Comparison of ENCODE assay signal across 10 cellular contexts in the genomic region with DNA sequence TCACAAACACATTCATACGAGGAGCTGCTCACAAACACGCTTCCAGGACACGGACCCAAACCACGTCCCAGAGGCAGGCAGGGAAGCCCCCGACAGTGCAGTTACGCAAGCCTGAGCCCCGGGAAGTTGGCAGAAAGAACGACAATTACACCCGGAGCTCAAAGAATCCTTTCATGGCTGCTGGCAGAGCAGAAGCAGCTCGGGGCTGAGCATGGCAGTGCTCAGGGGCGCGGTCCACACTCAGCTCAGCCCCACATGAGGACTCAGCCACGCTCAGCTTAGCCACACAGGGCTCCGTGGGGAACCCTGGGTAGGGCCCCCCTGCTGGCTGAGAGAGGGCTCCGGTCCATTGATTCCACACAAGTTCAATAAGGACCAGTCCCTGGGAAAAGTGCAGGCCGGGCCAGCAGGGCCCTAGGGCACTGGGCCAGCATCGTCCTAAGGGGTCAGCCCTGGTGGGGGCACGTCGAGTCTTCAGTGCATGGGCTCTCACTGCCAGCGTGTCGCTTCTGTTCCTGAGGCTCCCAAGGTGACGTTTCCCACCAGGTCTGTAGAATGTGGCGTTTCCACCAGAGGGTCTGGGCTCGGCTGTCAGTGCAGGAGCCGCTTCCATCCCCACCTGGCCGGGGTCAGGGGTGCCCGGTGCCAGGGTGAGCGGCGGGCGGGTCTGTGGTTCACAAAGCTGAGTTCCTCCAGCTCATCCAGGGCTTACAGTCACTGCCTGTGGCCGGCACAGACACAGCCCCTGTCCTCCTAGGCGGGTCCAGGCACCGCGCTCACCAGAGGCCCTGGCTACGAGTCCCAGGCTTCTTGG. TPM values are rescaled to one million over a fixed set of nuclear protein-coding genes. Genes with fewer than 3 reads are reported as not detected.
A peak's percentile ranks its signal among the peaks of the same experiment; 100 is the strongest.
DNase-seq lines count a peak whose midpoint lies in the region; ATAC-seq, FAIRE-seq and TF ChIP-seq lines count a peak whose summit lies in the region.
"Had no signal": no experiment of that assay in that cellular context is flagged by ENCODE, and none has a peak within 500 bp of the region (broad histone marks: within the 10 kb centered on the region; RNA-seq: fewer than 3 reads in every experiment).

No MANE protein-coding gene starts in this region.

- H2AFZ ChIP-seq in GM23248 (no peak overlapping the region), mammary epithelial cell (ENCODE audit: low read depth, low read length) (no peak overlapping the region), HepG2 (ENCODE audit: low read length) (no peak overlapping the region), Karpas-422 (ENCODE audit: low read length) (no peak overlapping the region)

- CTCF ChIA-PET in mammary epithelial cell (lab: Charles Lee; ENCODE audit: low non-redundant PET): no interaction called here
- CTCF ChIA-PET in HepG2 (lab: Yijun Ruan, JAX; ENCODE audit: low intra/inter-chr PET ratio, low total read pairs): no interaction called here

- POLR2A ChIA-PET in HepG2 (lab: Yijun Ruan, JAX): no interaction called here

- no peak for TF ChIP-seq POLR2A in HepG2 (IDR thresholded peaks at IDR 0.05; ENCODE audit: insufficient read depth in 1 of 2, low read depth in 2 of 2, low read length in 2 of 2)

- intact Hi-C loops in mammary epithelial cell (cut with micrococcal nuclease): loop anchor here (1.0 kb wide), 1 partner anchor 9 kb away; no protein-coding TSS in a partner anchor
- intact Hi-C loops in HepG2 (cut with micrococcal nuclease; ENCODE audit: unreplicated experiment): no loop called here

- H3K4me1 ChIP-seq in GM23248 (ENCODE audit: insufficient read depth): peaks cover 37% of the 10 kb centered on the region
- peaks cover 49% of the 10 kb centered on the region for H3K4me1 ChIP-seq in mammary epithelial cell (ENCODE audit: insufficient read depth, low read length)
- peaks cover 40% of the 10 kb centered on the region for H3K4me1 ChIP-seq in HepG2 (ENCODE audit: insufficient read depth, low read length)
- H3K4me1 ChIP-seq in small intestine (ENCODE audit: control insufficient read depth in 2 of 2, insufficient read depth in 1 of 2, low read depth in 1 of 2, low read length in 1 of 2): peaks cover 4 to 11% of the 10 kb centered on the region in 2 donors
- H3K4me1 ChIP-seq in Karpas-422 (ENCODE audit: low read length): no peaks in the 10 kb centered on the region

- H3K9me2 ChIP-seq in GM23248 (ENCODE audit: insufficient read depth): no peaks in the 10 kb centered on the region
- H3K9me2 ChIP-seq in Karpas-422 (replicated peaks; ENCODE audit: insufficient read depth, low read length): no peaks in the 10 kb centered on the region

- ATAC-seq in HepG2 (no peak), HG03097 (IDR thresholded peaks at IDR 0.05; ENCODE audit: low FRiP score, unreplicated experiment) (no peak)

- 76 to 82% methylated on average over 35 of the region's 35 CpGs for WGBS in GM23248 (ENCODE audit: low coverage in 1 of 2, low lambda C conversion rate in 2 of 2, missing lambda C conversion rate in 2 of 2), 2 experiments
- 41% methylated on average over 13 of the region's 35 CpGs for WGBS in mammary epithelial cell (ENCODE audit: low coverage, missing lambda C conversion rate)
- WGBS in HepG2 (ENCODE audit: low lambda C conversion rate): 44% methylated on average over 15 of the region's 35 CpGs
- WGBS in small intestine, 3 donors: 53 to 75% (median 59%) methylated on average over 33 to 35 of the region's 35 CpGs

- TF ChIP-seq EP300 in HepG2 (IDR thresholded peaks at IDR 0.05; ENCODE audit: low read depth in 2 of 2, low read length in 2 of 2): no peak
- no peak for TF ChIP-seq EP300 in HepG2 (CRISPR knock-in tag; IDR thresholded peaks at IDR 0.05; ENCODE audit: borderline replicate concordance)

- H3K4me2 ChIP-seq in GM23248 (ENCODE audit: unreplicated experiment) (no peak overlapping the region), mammary epithelial cell (ENCODE audit: insufficient read depth, low read depth, low read length) (peak overlapping the region; percentile 79), HepG2 (ENCODE audit: low read depth, low read length) (no peak overlapping the region), Karpas-422 (ENCODE audit: low read depth, low read length, poor library complexity, severe bottlenecking) (no peak overlapping the region)

- H3K9ac ChIP-seq in GM23248: no peak overlapping the region
- no peak overlapping the region for H3K9ac ChIP-seq in mammary epithelial cell (ENCODE audit: insufficient read depth, low read length)
- H3K9ac ChIP-seq in HepG2 (ENCODE audit: insufficient read depth, low read depth, low read length): no peak overlapping the region
- H3K9ac ChIP-seq in Karpas-422 (ENCODE audit: low read length): no peak overlapping the region

- H3K27ac ChIP-seq in GM23248 (peak overlapping the region; percentile 22), mammary epithelial cell (ENCODE audit: insufficient read depth, low read depth, low read length) (no peak overlapping the region), HepG2 (ENCODE audit: extremely low read length, insufficient read depth, low read length) (no peak overlapping the region), small intestine (ENCODE audit: low read depth in 1 of 2, low read length in 1 of 2) (peak overlapping the region; percentile 22 to 78), Karpas-422 (ENCODE audit: low read length) (no peak overlapping the region)

- DNase-seq in GM23248: no peak
- no peak for DNase-seq in mammary epithelial cell
- no peak for DNase-seq in HepG2 (ENCODE audit: low spot score)
- DNase-seq in small intestine: no peak
- no peak for DNase-seq in NCI-H1417 treated with DMSO at 0.1 percent for 48 hours (lab: John Stamatoyannopoulos, UW)
- DNase-seq in OCI-M1 (lab: John Stamatoyannopoulos, UW): no peak
- no peak for DNase-seq in Karpas-422
- DNase-seq: NCI-H2029 had no signal

- no peak for TF ChIP-seq RAD21 in HepG2 (CRISPR knock-in tag; IDR thresholded peaks at IDR 0.05)

- BruUV-seq in mammary epithelial cell (replicated peaks; lab: Mats Ljungman, UMichigan) (no TSS peak), HepG2 (replicated peaks; lab: Mats Ljungman, UMichigan) (no TSS peak)

- H3F3A ChIP-seq in GM23248 (ENCODE audit: insufficient read depth): peaks cover 22% of the 10 kb centered on the region

- no peak for TF ChIP-seq CTCF in mammary epithelial cell (conservative IDR thresholded peaks at IDR 0.05 in 1 of 2, IDR thresholded peaks at IDR 0.05 in 1 of 2; ENCODE audit: extremely low read depth in 1 of 2, insufficient read depth in 1 of 2, low read depth in 1 of 2, low read length in 2 of 2)
- TF ChIP-seq CTCF in HepG2 (CRISPR knock-in tag; IDR thresholded peaks at IDR 0.05): no peak

- in situ Hi-C loops in GM23248 (cut with MboI): no loop called here
- in situ Hi-C loops in mammary epithelial cell (cut with MboI; ENCODE audit: low sequenced_read_pairs in 2 of 2): no loop called here
- in situ Hi-C loops in HepG2 (cut with HindIII; ENCODE audit: extremely low pct_ligation_motif_present, low pct_unique_long_range_greater_than_20kb): no loop called here

- H3K4me3 ChIP-seq in GM23248: no peak overlapping the region
- H3K4me3 ChIP-seq in mammary epithelial cell (replicated peaks in 1 of 3; ENCODE audit: insufficient read depth in 1 of 3, low read depth in 2 of 3, low read length in 3 of 3): no peak overlapping the region
- no peak overlapping the region for H3K4me3 ChIP-seq in HepG2 (replicated peaks in 1 of 3; ENCODE audit: insufficient read depth in 1 of 3, low read depth in 2 of 3, low read length in 3 of 3)
- no peak overlapping the region for H3K4me3 ChIP-seq in small intestine (ENCODE audit: low read depth in 1 of 2, low read length in 2 of 2)
- H3K4me3 ChIP-seq in Karpas-422 (ENCODE audit: low read length): no peak overlapping the region

- dilution Hi-C loops in mammary epithelial cell (cut with HindIII; ENCODE audit: low sequenced_read_pairs): no loop called here

- H3K79me2 ChIP-seq in GM23248 (ENCODE audit: insufficient read depth) (peaks cover 74% of the 10 kb centered on the region), mammary epithelial cell (ENCODE audit: insufficient read depth, low read length) (peaks cover 72% of the 10 kb centered on the region), HepG2 (ENCODE audit: insufficient read depth, low read length) (no peaks in the 10 kb centered on the region), Karpas-422 (ENCODE audit: low read length) (no peaks in the 10 kb centered on the region)

- FAIRE-seq in HepG2 (lab: Jason Lieb, UNC) (no peak), small intestine (lab: Jason Lieb, UNC) (no peak)

- H3K36me3 ChIP-seq in GM23248 (ENCODE audit: low read depth) (peaks cover 37% of the 10 kb centered on the region), mammary epithelial cell (ENCODE audit: insufficient read depth, low read length) (peaks cover 5% of the 10 kb centered on the region), HepG2 (replicated peaks in 1 of 2; ENCODE audit: control insufficient read depth in 1 of 2, insufficient read depth in 2 of 2, low read length in 2 of 2) (no peaks in the 10 kb centered on the region), small intestine (ENCODE audit: control insufficient read depth in 2 of 2, insufficient read depth in 2 of 2, low read length in 2 of 2) (no peaks in the 10 kb centered on the region), Karpas-422 (ENCODE audit: insufficient read depth, low read length) (no peaks in the 10 kb centered on the region)

- H3K27me3 ChIP-seq in GM23248 (replicated peaks; ENCODE audit: insufficient read depth) (no peaks in the 10 kb centered on the region), mammary epithelial cell (ENCODE audit: insufficient read depth, low read length) (no peaks in the 10 kb centered on the region), HepG2 (ENCODE audit: control insufficient read depth in 1 of 2, insufficient read depth in 2 of 2, low read length in 2 of 2) (peaks cover 0 to 1% of the 10 kb centered on the region in 2 experiments; a peak in 3 of 5 replicates), small intestine (ENCODE audit: control insufficient read depth in 2 of 2, insufficient read depth in 2 of 2, low read length in 2 of 2) (no peaks in the 10 kb centered on the region), Karpas-422 (ENCODE audit: low read length) (no peaks in the 10 kb centered on the region)

- H4K20me1 ChIP-seq in GM23248 (ENCODE audit: insufficient read depth) (no peaks in the 10 kb centered on the region), mammary epithelial cell (ENCODE audit: insufficient read depth, low read length) (no peaks in the 10 kb centered on the region), HepG2 (ENCODE audit: insufficient read depth, low read length) (no peaks in the 10 kb centered on the region), Karpas-422 (ENCODE audit: insufficient read depth, low read depth, low read length) (peaks cover 36% of the 10 kb centered on the region; the same call in 1 of the 2 replicates)

- H3K9me3 ChIP-seq in GM23248 (ENCODE audit: low read depth) (no peaks in the 10 kb centered on the region), mammary epithelial cell (replicated peaks; ENCODE audit: insufficient read depth, low read length) (no peaks in the 10 kb centered on the region), HepG2 (ENCODE audit: low read length) (no peaks in the 10 kb centered on the region), small intestine (ENCODE audit: control insufficient read depth, low read depth) (no peaks in the 10 kb centered on the region), Karpas-422 (ENCODE audit: low read length) (no peaks in the 10 kb centered on the region)

RNA-seq across cellular contexts. Expression of gene GAS6, which starts 23.1 kb away (rescaled TPM):
- 998 and 1,035 TPM in 2 replicates for total RNA-seq in GM23248 (2014; rRNA removed; shearing (Covaris generic))
- polyA plus RNA-seq in GM23248 (2016; fragmentation: Nextera tagmentation; extraction: Ambion mirVana) (822 and 865 TPM in 2 replicates), mammary epithelial cell (196 TPM), HepG2 (2011; rRNA removed) (0.21 and 0.24 TPM in 2 replicates), small intestine (100 to 1,000 TPM in 2 of 3 donors, 10 to 100 TPM in 1; 69.2 to 136 (median 103) TPM)
- total RNA-seq in mammary epithelial cell (100 to 1,000 TPM; 221 to 311 TPM), HepG2 (2016; rRNA removed; fragmentation: Illumina TruSeq; extraction: Trizol) (0.09 and 0.11 TPM in 2 replicates)
- polyA minus RNA-seq in mammary epithelial cell: 53.3 TPM
- 0.09 TPM in 1 of 2 replicates, not detected in the other for total RNA-seq in HepG2 (2016; cell fraction: cytosol; rRNA removed; fragmentation: Illumina TruSeq; extraction: Trizol; ENCODE audit: low read depth)
- 0.09 TPM in 1 of 2 replicates, not detected in the other for total RNA-seq in HepG2 (2016; cell fraction: insoluble cytoplasmic fraction; rRNA removed; fragmentation: Illumina TruSeq; extraction: Trizol)
- 0.19 and 0.21 TPM in 2 replicates for total RNA-seq in HepG2 (2016; cell fraction: membrane; rRNA removed; fragmentation: Illumina TruSeq; extraction: Trizol)
- total RNA-seq in HepG2 (2016; cell fraction: nucleus; rRNA removed; fragmentation: Illumina TruSeq; extraction: Trizol): 0.28 TPM in 1 of 2 replicates, not detected in the other
- polyA plus RNA-seq in HepG2 (2011; cell fraction: cytosol; rRNA removed): 0.14 and 0.34 TPM in 2 replicates
- polyA plus RNA-seq in HepG2 (2011; cell fraction: nucleus; rRNA removed): 0.57 and 0.93 TPM in 2 replicates
- polyA plus RNA-seq in HepG2 (2012): 0.13 and 0.23 TPM in 2 replicates
- polyA plus RNA-seq in HepG2 (2016; cell fraction: cytosol; fragmentation: Illumina TruSeq; extraction: Trizol; ENCODE audit: low read depth): 0.05 and 0.14 TPM in 2 replicates
- polyA plus RNA-seq in HepG2 (2016; cell fraction: insoluble cytoplasmic fraction; fragmentation: Illumina TruSeq; extraction: Trizol; ENCODE audit: low read depth): 0.09 and 0.13 TPM in 2 replicates
- polyA plus RNA-seq in HepG2 (2016; cell fraction: membrane; fragmentation: Illumina TruSeq; extraction: Trizol; ENCODE audit: low read depth): 0.15 and 0.21 TPM in 2 replicates
- 0.52 and 0.59 TPM in 2 replicates for polyA plus RNA-seq in HepG2 (2016; cell fraction: nucleus; fragmentation: Illumina TruSeq; extraction: Trizol; ENCODE audit: insufficient read depth, low read depth)
- polyA minus RNA-seq in HepG2 (2011; rRNA and poly(A)+ RNA removed; ENCODE audit: low replicate concordance): 0.16 and 5.7 TPM in 2 replicates
- polyA minus RNA-seq in HepG2 (2011; cell fraction: cytosol; rRNA and poly(A)+ RNA removed): not detected in 2 replicates
- polyA minus RNA-seq in HepG2 (2011; cell fraction: nucleus; rRNA and poly(A)+ RNA removed): 0.13 TPM in 1 of 2 replicates, not detected in the other
- not detected in 2 replicates for total RNA-seq in Karpas-422 (2014; rRNA removed; shearing (Covaris generic); ENCODE audit: low replicate concordance)
- total RNA-seq: OCI-LY7 had no signal

Comparison
In these comparisons a context has a peak if more than half of its experiments do, and no peak if none do; other contexts are left out.
1. H3K27ac ChIP-seq: peak in GM23248 (single experiment) and small intestine (2 of 2); none in mammary epithelial cell (single experiment), HepG2 (single experiment) and Karpas-422 (single experiment).
2. RNA of gene GAS6, which starts 23.1 kb away (total RNA-seq): 998 to 1,035 TPM in GM23248 and 221 to 311 TPM in mammary epithelial cell; 0.09 to 0.28 TPM in HepG2 and not detected in Karpas-422; every median in the first group is over 100 times any median in the second.